11 cellular contexts compared by ENCODE assay signal in genomic region chr6:166567107-166567506, GRCh38. TPM values are rescaled to one million over a fixed set of nuclear protein-coding genes. Genes with fewer than 3 reads are reported as not detected.
DNase-seq lines count a peak whose midpoint lies in the region; ATAC-seq and TF ChIP-seq lines count a peak whose summit lies in the region.
"Had no signal": no experiment of that assay in that cellular context is flagged by ENCODE, and none has a peak within 500 bp of the region (broad histone marks: within the 10 kb centered on the region; RNA-seq: fewer than 3 reads in every experiment).

No MANE protein-coding gene starts in this region.

- H3K4me3 ChIP-seq in AG10803 (ENCODE audit: low read length) = no peak overlapping the region
- no peak overlapping the region for H3K4me3 ChIP-seq in PC-3 (ENCODE audit: low read length)
- H3K4me3 ChIP-seq in dorsolateral prefrontal cortex = no peak overlapping the region
- no peak overlapping the region for H3K4me3 ChIP-seq in MM.1S (ENCODE audit: low read length)
- H3K4me3 ChIP-seq: ovary had no signal

- 0 out of 2 replicates have a peak overlapping the region, but pooled peaks have one; percentile 11 for H2AFZ ChIP-seq in PC-3 (ENCODE audit: low read length)
- H2AFZ ChIP-seq in MM.1S (ENCODE audit: low read length) = no peak overlapping the region

- H3K4me1 Mint-ChIP-seq in endothelial cell (ENCODE audit: unreplicated experiment) = peaks cover 56% of the 10 kb centered on the region

- no TSS peak for BruUV-seq in PC-3 (replicated peaks; lab: Mats Ljungman, UMichigan)

- no peaks in the 10 kb centered on the region for H3K9me3 Mint-ChIP-seq in endothelial cell (ENCODE audit: unreplicated experiment)

- TF ChIP-seq CTCF in AG10803 (conservative IDR thresholded peaks at IDR 0.05; ENCODE audit: low read length) (no peak), PC-3 (conservative IDR thresholded peaks at IDR 0.05; ENCODE audit: low read depth, low read length) (no peak), endothelial cell (IDR thresholded peaks at IDR 0.05; ENCODE audit: unreplicated experiment) (no peak), dorsolateral prefrontal cortex (IDR thresholded peaks at IDR 0.05 in 54 of 56, conservative IDR thresholded peaks at IDR 0.05 in 2 of 56; ENCODE audit: low read depth in 1 of 56, partially characterized antibody in 56 of 56) (no peak), MM.1S (IDR thresholded peaks at IDR 0.05; ENCODE audit: low read length) (no peak)

- H3K36me3 Mint-ChIP-seq in endothelial cell (ENCODE audit: low read depth, unreplicated experiment) = peaks cover 25% of the 10 kb centered on the region

- no peaks in the 10 kb centered on the region for H3K27me3 ChIP-seq in PC-3 (ENCODE audit: low read length)
- no peaks in the 10 kb centered on the region for H3K27me3 ChIP-seq in dorsolateral prefrontal cortex
- H3K27me3 ChIP-seq in MM.1S (replicated peaks; ENCODE audit: insufficient read depth, low read length) = no peaks in the 10 kb centered on the region
- H3K27me3 ChIP-seq: ovary had no signal

- peak overlapping the region; percentile 37; the same call in 1 of the 2 replicates for H3K9ac ChIP-seq in PC-3 (ENCODE audit: low read length)
- H3K9ac ChIP-seq in MM.1S (ENCODE audit: low read length) = no peak overlapping the region

- ATAC-seq in PC-3 (peak; percentile 97), HG02870 (IDR thresholded peaks at IDR 0.05; ENCODE audit: unreplicated experiment) (no peak)

- POLR2A ChIA-PET in PC-3 (lab: Charles Lee; ENCODE audit: unreplicated experiment) = interaction anchor here (0.6 kb wide), 1 partner anchor 60 kb away, joined by 5 read pairs; no protein-coding TSS in a partner anchor

- peak overlapping the region; percentile 40 for H3K27ac Mint-ChIP-seq in endothelial cell (ENCODE audit: unreplicated experiment)

- H3K79me2 ChIP-seq in PC-3 (ENCODE audit: low read length) (no peaks in the 10 kb centered on the region), MM.1S (ENCODE audit: low read length) (no peaks in the 10 kb centered on the region)

- H3K9me3 ChIP-seq in PC-3 (ENCODE audit: low read length) (no peaks in the 10 kb centered on the region), MM.1S (replicated peaks; ENCODE audit: insufficient read depth, low read length) (no peaks in the 10 kb centered on the region)
- H3K9me3 ChIP-seq: ovary had no signal

- H4K20me1 ChIP-seq in PC-3 (ENCODE audit: low read length) = no peaks in the 10 kb centered on the region
- no peaks in the 10 kb centered on the region for H4K20me1 ChIP-seq in MM.1S (ENCODE audit: insufficient read depth, low read length)

- DNase-seq in AG10803 (ENCODE audit: low read depth) (peak; percentile 96), PC-3 (peak; percentile 91), endothelial cell (ENCODE audit: low spot score) (no peak), myocyte (ENCODE audit: low read depth) (peak; percentile 99), dorsolateral prefrontal cortex (no peak), MM.1S (no peak), head of caudate nucleus (no peak)
- DNase-seq: activated CD8-positive, alpha-beta memory T cell treated with anti-CD3 and anti-CD28 coated beads, Interleukin-2, amount 50 U/mL, for 48 hours; NCI-H69; ovary had no signal

- peak overlapping the region; percentile 78 for H3K27ac ChIP-seq in PC-3 (ENCODE audit: low read length)
- peak overlapping the region in 7 of 59 donors; percentile 8 to 46 (median 20) for H3K27ac ChIP-seq in dorsolateral prefrontal cortex
- no peak overlapping the region for H3K27ac ChIP-seq in MM.1S (ENCODE audit: low read length)
- H3K27ac ChIP-seq: ovary had no signal

- peaks cover 2% of the 10 kb centered on the region for H3K27me3 Mint-ChIP-seq in endothelial cell (ENCODE audit: unreplicated experiment)

- H3K9me2 ChIP-seq in PC-3 (replicated peaks; ENCODE audit: low read length) = no peaks in the 10 kb centered on the region
- no peaks in the 10 kb centered on the region for H3K9me2 ChIP-seq in MM.1S (replicated peaks; ENCODE audit: insufficient read depth, low read length)

- no peaks in the 10 kb centered on the region for H3F3A ChIP-seq in PC-3 (ENCODE audit: low read length, unreplicated experiment)
- H3F3A ChIP-seq in MM.1S (ENCODE audit: insufficient read depth, low read length) = no peaks in the 10 kb centered on the region

- intact Hi-C loops in PC-3 (cut with micrococcal nuclease) = no loop called here
- intact Hi-C loops in dorsolateral prefrontal cortex (cut with DNase I) = no loop called here
- intact Hi-C loops in head of caudate nucleus (cut with DNase I) = no loop called here

- no peaks in the 10 kb centered on the region for H3K36me3 ChIP-seq in PC-3 (ENCODE audit: low read depth, low read length)
- H3K36me3 ChIP-seq in MM.1S (replicated peaks; ENCODE audit: insufficient read depth, low read length) = no peaks in the 10 kb centered on the region
- H3K36me3 ChIP-seq: ovary had no signal

- H3K4me1 ChIP-seq in PC-3 (ENCODE audit: insufficient read depth, low read length) (peaks cover 23% of the 10 kb centered on the region), MM.1S (ENCODE audit: low read length) (no peaks in the 10 kb centered on the region)

- CTCF ChIA-PET in PC-3 (lab: Charles Lee) = interaction anchor here (1.2 kb wide), 1 partner anchor 10 kb away, joined by 3 read pairs; no protein-coding TSS in a partner anchor

- peak overlapping the region; percentile 4 for H3K4me3 Mint-ChIP-seq in endothelial cell (ENCODE audit: unreplicated experiment)

- H3K4me2 ChIP-seq in PC-3 (ENCODE audit: low read length) (peak overlapping the region; percentile 42), MM.1S (ENCODE audit: low read depth, low read length) (no peak overlapping the region)

RNA-seq across cellular contexts. Expression of gene RAMACL, which starts 19.4 kb away (rescaled TPM):
- total RNA-seq in PC-3 (2014; rRNA removed) (0.26 and 0.92 TPM in 2 replicates), endothelial cell (ENCODE audit: unreplicated experiment) (4.9 TPM), myocyte (0.43 TPM in 1 of 2 replicates, not detected in the other), dorsolateral prefrontal cortex (10 to 100 TPM in 10 of 120 experiments, 1 to 10 TPM in 110; 1.7 to 13.4 (median 7.1) TPM)
- 0.15 TPM for polyA plus RNA-seq in myocyte (2012)

RNA-seq across cellular contexts. Expression of gene RPS6KA2, which starts 59.9 kb away (rescaled TPM):
- total RNA-seq in PC-3 (2014; rRNA removed) = 5.1 and 7.9 TPM in 2 replicates
- 105 TPM for total RNA-seq in endothelial cell (ENCODE audit: unreplicated experiment)
- 14.9 and 17.7 TPM in 2 replicates for total RNA-seq in myocyte
- polyA plus RNA-seq in myocyte (2012) = 17.7 TPM
- 100 to 1,000 TPM in 27 of 120 experiments, 10 to 100 TPM in 93; 66.5 to 123 (median 91.5) TPM for total RNA-seq in dorsolateral prefrontal cortex

Comparison
In these comparisons a context has a peak if more than half of its experiments do, and no peak if none do; other contexts are left out.
1. DNase-seq: peak in AG10803 (single experiment), PC-3 (single experiment) and myocyte (single experiment); none in endothelial cell (single experiment), dorsolateral prefrontal cortex (0 of 10), MM.1S (single experiment) and head of caudate nucleus (0 of 42).